8 cellular contexts compared by ENCODE assay signal in the genomic region with DNA sequence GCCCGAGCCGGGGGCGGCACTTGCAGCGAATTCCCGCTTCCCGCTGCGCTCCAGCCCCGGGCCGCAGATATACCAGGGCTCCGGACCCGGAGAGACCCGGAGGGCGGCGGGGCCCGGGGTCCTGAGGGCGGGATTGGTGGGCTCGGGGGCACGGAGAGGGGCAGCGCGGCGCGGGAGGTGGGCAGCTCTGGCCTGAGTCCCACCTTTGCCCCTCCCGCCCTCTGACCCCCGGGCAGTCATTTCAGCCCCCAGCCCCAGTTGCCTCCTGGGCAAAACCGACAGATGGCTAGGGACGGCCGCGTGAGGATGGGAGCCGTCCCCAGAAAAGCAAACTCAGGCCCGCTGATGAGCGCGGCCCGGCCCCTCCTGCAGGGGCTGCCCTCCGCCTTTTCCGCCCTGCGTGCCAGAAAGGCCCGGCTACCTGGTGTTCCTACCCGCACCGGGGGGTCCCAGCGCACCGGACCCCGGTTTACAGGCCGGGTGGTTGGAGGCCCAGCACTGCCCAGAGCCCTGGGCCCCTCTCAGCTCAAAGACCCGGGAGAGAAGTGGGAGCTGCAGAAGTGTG. TPM values are rescaled to one million over a fixed set of nuclear protein-coding genes. Genes with fewer than 3 reads are reported as not detected.
A peak's percentile ranks its signal among the peaks of the same experiment; 100 is the strongest.
DNase-seq lines count a peak whose midpoint lies in the region; ATAC-seq and TF ChIP-seq lines count a peak whose summit lies in the region.

No MANE protein-coding gene starts in this region.

- ATAC-seq in GM21786 (IDR thresholded peaks at IDR 0.05; ENCODE audit: unreplicated experiment) (no peak), HG03097 (IDR thresholded peaks at IDR 0.05; ENCODE audit: low FRiP score, unreplicated experiment) (no peak), GM21529 (IDR thresholded peaks at IDR 0.05; ENCODE audit: unreplicated experiment) (no peak)

- no peaks in the 10 kb centered on the region for H3K27me3 Mint-ChIP-seq in activated naive CD4-positive, alpha-beta T cell treated with anti-CD3 and anti-CD28 coated beads, Interleukin-2, amount 50 U/mL, for 24 hours

- 3 to 6% methylated on average over 11 to 24 of the region's 44 CpGs for WGBS in lower leg skin, 2 donors
- 5 to 12% methylated on average over 15 to 40 of the region's 44 CpGs for WGBS in tibial nerve, 2 donors

- peaks cover 0 to 5% of the 10 kb centered on the region in 2 donors for H3K27me3 ChIP-seq in tibial nerve

- in situ Hi-C loops in astrocyte of the spinal cord (cut with HindIII; ENCODE audit: low sequenced_read_pairs) = no loop called here

- no peaks in the 10 kb centered on the region for H3K36me3 Mint-ChIP-seq in activated naive CD4-positive, alpha-beta T cell treated with anti-CD3 and anti-CD28 coated beads, Interleukin-2, amount 50 U/mL, for 24 hours

- H3K9me3 Mint-ChIP-seq in activated naive CD4-positive, alpha-beta T cell treated with anti-CD3 and anti-CD28 coated beads, Interleukin-2, amount 50 U/mL, for 24 hours = no peaks in the 10 kb centered on the region

- DNase-seq in activated naive CD4-positive, alpha-beta T cell treated with anti-CD3 and anti-CD28 coated beads, Interleukin-2, amount 50 U/mL, for 16 hours = no peak
- DNase-seq in astrocyte of the spinal cord (ENCODE audit: low read depth, low spot score) (no peak), lower leg skin (ENCODE audit: low spot score in 2 of 2) (no peak), tibial nerve (ENCODE audit: low spot score in 2 of 2) (no peak)

- intact Hi-C loops in lower leg skin (cut with DNase I; ENCODE audit: low total_unique reads) = no loop called here

- TF ChIP-seq POLR2A in lower leg skin (IDR thresholded peaks at IDR 0.05) = no peak
- no peak for TF ChIP-seq POLR2A in tibial nerve (IDR thresholded peaks at IDR 0.05)

- peak overlapping the region; percentile 85 to 96 (median 93) for H3K27ac ChIP-seq in tibial nerve

- H3K4me3 Mint-ChIP-seq in activated naive CD4-positive, alpha-beta T cell treated with anti-CD3 and anti-CD28 coated beads, Interleukin-2, amount 50 U/mL, for 24 hours = peak overlapping the region; percentile 87

- TF ChIP-seq EP300 in tibial nerve (IDR thresholded peaks at IDR 0.05) = no peak

- H3K27ac Mint-ChIP-seq in activated naive CD4-positive, alpha-beta T cell treated with anti-CD3 and anti-CD28 coated beads, Interleukin-2, amount 50 U/mL, for 24 hours = no peak overlapping the region

- peak; percentile 3 for TF ChIP-seq CTCF in astrocyte of the spinal cord (IDR thresholded peaks at IDR 0.05; ENCODE audit: low read depth, low read length)
- TF ChIP-seq CTCF in lower leg skin (IDR thresholded peaks at IDR 0.05) = no peak
- TF ChIP-seq CTCF in tibial nerve (IDR thresholded peaks at IDR 0.05) = no peak

- peaks cover 70% of the 10 kb centered on the region for H3K4me1 Mint-ChIP-seq in activated naive CD4-positive, alpha-beta T cell treated with anti-CD3 and anti-CD28 coated beads, Interleukin-2, amount 50 U/mL, for 24 hours

- H3K4me1 ChIP-seq in tibial nerve = peaks cover 0 to 44% (median 10%) of the 10 kb centered on the region in 4 donors

- no peaks in the 10 kb centered on the region for H3K9me3 ChIP-seq in tibial nerve

- H3K4me3 ChIP-seq in astrocyte of the spinal cord (ENCODE audit: low read depth, low read length) = peak overlapping the region; percentile 60
- peak overlapping the region; percentile 79 for H3K4me3 ChIP-seq in lower leg skin (ENCODE audit: low read depth, poor library complexity, severe bottlenecking)
- peak overlapping the region; percentile 77 to 93 (median 82) for H3K4me3 ChIP-seq in tibial nerve

- peaks cover 0 to 13% (median 0%) of the 10 kb centered on the region in 3 donors for H3K36me3 ChIP-seq in tibial nerve

RNA-seq across cellular contexts. Expression of a gene that starts 56.7 kb away (rescaled TPM):
- total RNA-seq in lower leg skin (10 to 100 TPM; 38.8 to 63.6 (median 40.4) TPM), tibial nerve (100 to 1,000 TPM in 2 of 4 donors, 10 to 100 TPM in 2; 70.6 to 109 (median 94.3) TPM)

RNA-seq across cellular contexts. Expression of a gene that starts 57.2 kb away (rescaled TPM):
- total RNA-seq in lower leg skin (10 to 100 TPM; 56.4 to 77.4 (median 69.2) TPM), tibial nerve (100 to 1,000 TPM in 2 of 4 donors, 10 to 100 TPM in 2; 72.0 to 183 (median 98.7) TPM)
